ENCODE assay signal across 1 cellular context in the genomic region with DNA sequence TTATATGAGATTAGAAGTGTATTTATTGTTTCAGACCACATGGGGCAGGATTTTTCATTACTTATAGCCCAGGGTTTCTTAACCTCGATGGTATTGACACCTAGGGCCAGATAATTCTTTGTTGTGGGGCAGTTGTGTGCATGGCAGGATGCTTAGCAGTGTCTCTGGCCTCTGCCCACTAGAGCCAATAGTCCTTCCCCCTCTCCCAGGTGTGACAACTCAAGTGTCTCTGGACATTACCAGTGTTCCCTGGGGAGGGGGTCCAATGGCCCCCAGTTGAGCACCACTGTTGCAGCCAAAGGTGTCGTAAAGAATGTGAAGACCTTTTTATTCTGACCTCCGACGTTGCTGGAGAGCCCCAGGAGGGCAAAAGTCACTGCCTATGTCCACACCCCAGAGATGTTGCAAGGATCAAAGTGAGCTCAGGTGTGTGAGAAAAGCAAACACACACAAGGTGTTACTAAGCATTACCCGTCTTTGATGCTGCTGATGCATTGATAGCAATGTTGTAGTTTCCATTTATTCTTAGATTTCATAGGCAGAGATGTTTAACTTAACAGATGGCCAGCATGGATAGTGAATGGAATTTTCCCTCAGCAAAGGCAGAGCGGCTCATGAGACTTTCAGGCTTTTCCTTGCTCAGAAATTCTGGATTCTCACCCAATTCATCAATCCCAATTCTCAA.
TF ChIP-seq lines count a peak whose summit lies in the region.

No MANE protein-coding gene starts in this region.

TF ChIP-seq in HepG2, 621 proteins besides CTCF, POLR2A, EP300 and RAD21 (continued from another document and continues in another):
- TF ChIP-seq, protein P1, sequence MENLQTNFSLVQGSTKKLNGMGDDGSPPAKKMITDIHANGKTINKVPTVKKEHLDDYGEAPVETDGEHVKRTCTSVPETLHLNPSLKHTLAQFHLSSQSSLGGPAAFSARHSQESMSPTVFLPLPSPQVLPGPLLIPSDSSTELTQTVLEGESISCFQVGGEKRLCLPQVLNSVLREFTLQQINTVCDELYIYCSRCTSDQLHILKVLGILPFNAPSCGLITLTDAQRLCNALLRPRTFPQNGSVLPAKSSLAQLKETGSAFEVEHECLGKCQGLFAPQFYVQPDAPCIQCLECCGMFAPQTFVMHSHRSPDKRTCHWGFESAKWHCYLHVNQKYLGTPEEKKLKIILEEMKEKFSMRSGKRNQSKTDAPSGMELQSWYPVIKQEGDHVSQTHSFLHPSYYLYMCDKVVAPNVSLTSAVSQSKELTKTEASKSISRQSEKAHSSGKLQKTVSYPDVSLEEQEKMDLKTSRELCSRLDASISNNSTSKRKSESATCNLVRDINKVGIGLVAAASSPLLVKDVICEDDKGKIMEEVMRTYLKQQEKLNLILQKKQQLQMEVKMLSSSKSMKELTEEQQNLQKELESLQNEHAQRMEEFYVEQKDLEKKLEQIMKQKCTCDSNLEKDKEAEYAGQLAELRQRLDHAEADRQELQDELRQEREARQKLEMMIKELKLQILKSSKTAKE (CRISPR knock-in tag; IDR thresholded peaks at IDR 0.05; ENCODE audit: borderline replicate concordance), result peak; percentile 96
- TF ChIP-seq, protein P2, sequence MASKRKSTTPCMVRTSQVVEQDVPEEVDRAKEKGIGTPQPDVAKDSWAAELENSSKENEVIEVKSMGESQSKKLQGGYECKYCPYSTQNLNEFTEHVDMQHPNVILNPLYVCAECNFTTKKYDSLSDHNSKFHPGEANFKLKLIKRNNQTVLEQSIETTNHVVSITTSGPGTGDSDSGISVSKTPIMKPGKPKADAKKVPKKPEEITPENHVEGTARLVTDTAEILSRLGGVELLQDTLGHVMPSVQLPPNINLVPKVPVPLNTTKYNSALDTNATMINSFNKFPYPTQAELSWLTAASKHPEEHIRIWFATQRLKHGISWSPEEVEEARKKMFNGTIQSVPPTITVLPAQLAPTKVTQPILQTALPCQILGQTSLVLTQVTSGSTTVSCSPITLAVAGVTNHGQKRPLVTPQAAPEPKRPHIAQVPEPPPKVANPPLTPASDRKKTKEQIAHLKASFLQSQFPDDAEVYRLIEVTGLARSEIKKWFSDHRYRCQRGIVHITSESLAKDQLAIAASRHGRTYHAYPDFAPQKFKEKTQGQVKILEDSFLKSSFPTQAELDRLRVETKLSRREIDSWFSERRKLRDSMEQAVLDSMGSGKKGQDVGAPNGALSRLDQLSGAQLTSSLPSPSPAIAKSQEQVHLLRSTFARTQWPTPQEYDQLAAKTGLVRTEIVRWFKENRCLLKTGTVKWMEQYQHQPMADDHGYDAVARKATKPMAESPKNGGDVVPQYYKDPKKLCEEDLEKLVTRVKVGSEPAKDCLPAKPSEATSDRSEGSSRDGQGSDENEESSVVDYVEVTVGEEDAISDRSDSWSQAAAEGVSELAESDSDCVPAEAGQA (IDR thresholded peaks at IDR 0.05; ENCODE audit: low read depth), result peak; percentile 80; the same call in 1 of the 2 replicates
- TF ChIP-seq, protein P2 (CRISPR knock-in tag; IDR thresholded peaks at IDR 0.05; ENCODE audit: borderline replicate concordance), result peak; percentile 98; the same call in 1 of the 2 replicates
- TF ChIP-seq ZNF430 (CRISPR knock-in tag; IDR thresholded peaks at IDR 0.05) (no peak; the same call in 1 of the 2 replicates), XBP1 (CRISPR knock-in tag; IDR thresholded peaks at IDR 0.05) (0 out of 2 replicates have a peak, but pooled peaks have one; percentile 79), POLR2AphosphoS2 (IDR thresholded peaks at IDR 0.05; ENCODE audit: low read depth, low read length) (no peak), ZSCAN22 (CRISPR knock-in tag; IDR thresholded peaks at IDR 0.05) (no peak; the same call in 1 of the 2 replicates), DMAP1 (CRISPR knock-in tag; IDR thresholded peaks at IDR 0.05) (peak; percentile 72; the same call in 1 of the 2 replicates), ZNF3 (CRISPR knock-in tag; IDR thresholded peaks at IDR 0.05) (no peak), ZNF326 (CRISPR knock-in tag; IDR thresholded peaks at IDR 0.05; ENCODE audit: borderline replicate concordance) (no peak), FOXA3 (CRISPR knock-in tag; IDR thresholded peaks at IDR 0.05) (peak; percentile 100), ZNF510 (CRISPR knock-in tag; IDR thresholded peaks at IDR 0.05; ENCODE audit: low read depth) (no peak), REPIN1 (CRISPR knock-in tag; IDR thresholded peaks at IDR 0.05; ENCODE audit: borderline replicate concordance, low read depth) (peak; percentile 94), HNRNPK (IDR thresholded peaks at IDR 0.05; ENCODE audit: low read depth, low read length, poor library complexity, severe bottlenecking) (no peak), MED1 (CRISPR knock-in tag; IDR thresholded peaks at IDR 0.05) (peak; percentile 95), ZNF549 (CRISPR knock-in tag; IDR thresholded peaks at IDR 0.05) (peak; percentile 82; the same call in 1 of the 2 replicates), ZMAT3 (CRISPR knock-in tag; conservative IDR thresholded peaks at IDR 0.05) (peak; percentile 79; the same call in 1 of the 2 replicates), ZNF101 (CRISPR knock-in tag; IDR thresholded peaks at IDR 0.05; ENCODE audit: borderline replicate concordance, low read depth) (0 out of 2 replicates have a peak, but pooled peaks have one; percentile 72), ZBTB20 (CRISPR knock-in tag; IDR thresholded peaks at IDR 0.05; ENCODE audit: borderline replicate concordance, low read depth) (peak; percentile 97), PTBP1 (IDR thresholded peaks at IDR 0.05; ENCODE audit: low read depth, low read length, poor library complexity, severe bottlenecking) (no peak), ZNF432 (CRISPR knock-in tag; IDR thresholded peaks at IDR 0.05; ENCODE audit: borderline replicate concordance) (no peak), NR3C1 (CRISPR knock-in tag; IDR thresholded peaks at IDR 0.05) (no peak), RFX3 (CRISPR knock-in tag; IDR thresholded peaks at IDR 0.05) (peak; percentile 38; the same call in 1 of the 2 replicates), ZNF260 (CRISPR knock-in tag; IDR thresholded peaks at IDR 0.05; ENCODE audit: borderline replicate concordance, low read depth) (no peak), KLF13 (CRISPR knock-in tag; IDR thresholded peaks at IDR 0.05) (0 out of 2 replicates have a peak, but pooled peaks have one; percentile 81), SIX1 (CRISPR knock-in tag; IDR thresholded peaks at IDR 0.05; ENCODE audit: borderline replicate concordance) (peak; percentile 96), CBX1 (IDR thresholded peaks at IDR 0.05; ENCODE audit: low read depth) (no peak), ZNF552 (CRISPR knock-in tag; IDR thresholded peaks at IDR 0.05; ENCODE audit: borderline replicate concordance) (peak; percentile 89; the same call in 1 of the 2 replicates)
- TF ChIP-seq, protein P3, sequence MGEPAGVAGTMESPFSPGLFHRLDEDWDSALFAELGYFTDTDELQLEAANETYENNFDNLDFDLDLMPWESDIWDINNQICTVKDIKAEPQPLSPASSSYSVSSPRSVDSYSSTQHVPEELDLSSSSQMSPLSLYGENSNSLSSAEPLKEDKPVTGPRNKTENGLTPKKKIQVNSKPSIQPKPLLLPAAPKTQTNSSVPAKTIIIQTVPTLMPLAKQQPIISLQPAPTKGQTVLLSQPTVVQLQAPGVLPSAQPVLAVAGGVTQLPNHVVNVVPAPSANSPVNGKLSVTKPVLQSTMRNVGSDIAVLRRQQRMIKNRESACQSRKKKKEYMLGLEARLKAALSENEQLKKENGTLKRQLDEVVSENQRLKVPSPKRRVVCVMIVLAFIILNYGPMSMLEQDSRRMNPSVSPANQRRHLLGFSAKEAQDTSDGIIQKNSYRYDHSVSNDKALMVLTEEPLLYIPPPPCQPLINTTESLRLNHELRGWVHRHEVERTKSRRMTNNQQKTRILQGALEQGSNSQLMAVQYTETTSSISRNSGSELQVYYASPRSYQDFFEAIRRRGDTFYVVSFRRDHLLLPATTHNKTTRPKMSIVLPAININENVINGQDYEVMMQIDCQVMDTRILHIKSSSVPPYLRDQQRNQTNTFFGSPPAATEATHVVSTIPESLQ (CRISPR knock-in tag; conservative IDR thresholded peaks at IDR 0.05), result no peak
- TF ChIP-seq, protein P4, sequence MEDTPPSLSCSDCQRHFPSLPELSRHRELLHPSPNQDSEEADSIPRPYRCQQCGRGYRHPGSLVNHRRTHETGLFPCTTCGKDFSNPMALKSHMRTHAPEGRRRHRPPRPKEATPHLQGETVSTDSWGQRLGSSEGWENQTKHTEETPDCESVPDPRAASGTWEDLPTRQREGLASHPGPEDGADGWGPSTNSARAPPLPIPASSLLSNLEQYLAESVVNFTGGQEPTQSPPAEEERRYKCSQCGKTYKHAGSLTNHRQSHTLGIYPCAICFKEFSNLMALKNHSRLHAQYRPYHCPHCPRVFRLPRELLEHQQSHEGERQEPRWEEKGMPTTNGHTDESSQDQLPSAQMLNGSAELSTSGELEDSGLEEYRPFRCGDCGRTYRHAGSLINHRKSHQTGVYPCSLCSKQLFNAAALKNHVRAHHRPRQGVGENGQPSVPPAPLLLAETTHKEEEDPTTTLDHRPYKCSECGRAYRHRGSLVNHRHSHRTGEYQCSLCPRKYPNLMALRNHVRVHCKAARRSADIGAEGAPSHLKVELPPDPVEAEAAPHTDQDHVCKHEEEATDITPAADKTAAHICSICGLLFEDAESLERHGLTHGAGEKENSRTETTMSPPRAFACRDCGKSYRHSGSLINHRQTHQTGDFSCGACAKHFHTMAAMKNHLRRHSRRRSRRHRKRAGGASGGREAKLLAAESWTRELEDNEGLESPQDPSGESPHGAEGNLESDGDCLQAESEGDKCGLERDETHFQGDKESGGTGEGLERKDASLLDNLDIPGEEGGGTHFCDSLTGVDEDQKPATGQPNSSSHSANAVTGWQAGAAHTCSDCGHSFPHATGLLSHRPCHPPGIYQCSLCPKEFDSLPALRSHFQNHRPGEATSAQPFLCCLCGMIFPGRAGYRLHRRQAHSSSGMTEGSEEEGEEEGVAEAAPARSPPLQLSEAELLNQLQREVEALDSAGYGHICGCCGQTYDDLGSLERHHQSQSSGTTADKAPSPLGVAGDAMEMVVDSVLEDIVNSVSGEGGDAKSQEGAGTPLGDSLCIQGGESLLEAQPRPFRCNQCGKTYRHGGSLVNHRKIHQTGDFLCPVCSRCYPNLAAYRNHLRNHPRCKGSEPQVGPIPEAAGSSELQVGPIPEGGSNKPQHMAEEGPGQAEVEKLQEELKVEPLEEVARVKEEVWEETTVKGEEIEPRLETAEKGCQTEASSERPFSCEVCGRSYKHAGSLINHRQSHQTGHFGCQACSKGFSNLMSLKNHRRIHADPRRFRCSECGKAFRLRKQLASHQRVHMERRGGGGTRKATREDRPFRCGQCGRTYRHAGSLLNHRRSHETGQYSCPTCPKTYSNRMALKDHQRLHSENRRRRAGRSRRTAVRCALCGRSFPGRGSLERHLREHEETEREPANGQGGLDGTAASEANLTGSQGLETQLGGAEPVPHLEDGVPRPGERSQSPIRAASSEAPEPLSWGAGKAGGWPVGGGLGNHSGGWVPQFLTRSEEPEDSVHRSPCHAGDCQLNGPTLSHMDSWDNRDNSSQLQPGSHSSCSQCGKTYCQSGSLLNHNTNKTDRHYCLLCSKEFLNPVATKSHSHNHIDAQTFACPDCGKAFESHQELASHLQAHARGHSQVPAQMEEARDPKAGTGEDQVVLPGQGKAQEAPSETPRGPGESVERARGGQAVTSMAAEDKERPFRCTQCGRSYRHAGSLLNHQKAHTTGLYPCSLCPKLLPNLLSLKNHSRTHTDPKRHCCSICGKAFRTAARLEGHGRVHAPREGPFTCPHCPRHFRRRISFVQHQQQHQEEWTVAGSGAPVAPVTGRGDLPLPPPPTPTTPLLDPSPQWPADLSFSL (CRISPR knock-in tag; IDR thresholded peaks at IDR 0.05), result peak; percentile 88
- TF ChIP-seq, protein P5, sequence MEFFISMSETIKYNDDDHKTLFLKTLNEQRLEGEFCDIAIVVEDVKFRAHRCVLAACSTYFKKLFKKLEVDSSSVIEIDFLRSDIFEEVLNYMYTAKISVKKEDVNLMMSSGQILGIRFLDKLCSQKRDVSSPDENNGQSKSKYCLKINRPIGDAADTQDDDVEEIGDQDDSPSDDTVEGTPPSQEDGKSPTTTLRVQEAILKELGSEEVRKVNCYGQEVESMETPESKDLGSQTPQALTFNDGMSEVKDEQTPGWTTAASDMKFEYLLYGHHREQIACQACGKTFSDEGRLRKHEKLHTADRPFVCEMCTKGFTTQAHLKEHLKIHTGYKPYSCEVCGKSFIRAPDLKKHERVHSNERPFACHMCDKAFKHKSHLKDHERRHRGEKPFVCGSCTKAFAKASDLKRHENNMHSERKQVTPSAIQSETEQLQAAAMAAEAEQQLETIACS (CRISPR knock-in tag; IDR thresholded peaks at IDR 0.05), result no peak
- TF ChIP-seq, protein P6, sequence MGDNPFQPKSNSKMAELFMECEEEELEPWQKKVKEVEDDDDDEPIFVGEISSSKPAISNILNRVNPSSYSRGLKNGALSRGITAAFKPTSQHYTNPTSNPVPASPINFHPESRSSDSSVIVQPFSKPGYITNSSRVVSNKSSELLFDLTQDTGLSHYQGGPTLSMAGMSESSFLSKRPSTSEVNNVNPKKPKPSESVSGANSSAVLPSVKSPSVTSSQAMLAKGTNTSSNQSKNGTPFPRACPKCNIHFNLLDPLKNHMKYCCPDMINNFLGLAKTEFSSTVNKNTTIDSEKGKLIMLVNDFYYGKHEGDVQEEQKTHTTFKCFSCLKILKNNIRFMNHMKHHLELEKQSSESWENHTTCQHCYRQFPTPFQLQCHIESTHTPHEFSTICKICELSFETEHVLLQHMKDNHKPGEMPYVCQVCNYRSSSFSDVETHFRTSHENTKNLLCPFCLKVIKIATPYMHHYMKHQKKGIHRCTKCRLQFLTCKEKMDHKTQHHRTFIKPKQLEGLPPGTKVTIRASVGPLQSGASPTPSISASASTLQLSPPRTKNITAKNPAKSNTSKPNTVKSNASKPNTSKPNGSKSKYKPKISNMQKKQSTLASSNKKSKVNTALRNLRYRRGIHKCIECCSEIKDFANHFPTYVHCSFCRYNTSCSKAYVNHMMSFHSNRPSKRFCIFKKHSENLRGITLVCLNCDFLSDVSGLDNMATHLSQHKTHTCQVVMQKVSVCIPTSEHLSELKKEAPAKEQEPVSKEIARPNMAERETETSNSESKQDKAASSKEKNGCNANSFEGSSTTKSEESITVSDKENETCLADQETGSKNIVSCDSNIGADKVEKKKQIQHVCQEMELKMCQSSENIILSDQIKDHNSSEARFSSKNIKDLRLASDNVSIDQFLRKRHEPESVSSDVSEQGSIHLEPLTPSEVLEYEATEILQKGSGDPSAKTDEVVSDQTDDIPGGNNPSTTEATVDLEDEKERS (CRISPR knock-in tag; IDR thresholded peaks at IDR 0.05), result peak; percentile 97
